Comparison of ENCODE assay signal across 8 cellular contexts in the genomic region with DNA sequence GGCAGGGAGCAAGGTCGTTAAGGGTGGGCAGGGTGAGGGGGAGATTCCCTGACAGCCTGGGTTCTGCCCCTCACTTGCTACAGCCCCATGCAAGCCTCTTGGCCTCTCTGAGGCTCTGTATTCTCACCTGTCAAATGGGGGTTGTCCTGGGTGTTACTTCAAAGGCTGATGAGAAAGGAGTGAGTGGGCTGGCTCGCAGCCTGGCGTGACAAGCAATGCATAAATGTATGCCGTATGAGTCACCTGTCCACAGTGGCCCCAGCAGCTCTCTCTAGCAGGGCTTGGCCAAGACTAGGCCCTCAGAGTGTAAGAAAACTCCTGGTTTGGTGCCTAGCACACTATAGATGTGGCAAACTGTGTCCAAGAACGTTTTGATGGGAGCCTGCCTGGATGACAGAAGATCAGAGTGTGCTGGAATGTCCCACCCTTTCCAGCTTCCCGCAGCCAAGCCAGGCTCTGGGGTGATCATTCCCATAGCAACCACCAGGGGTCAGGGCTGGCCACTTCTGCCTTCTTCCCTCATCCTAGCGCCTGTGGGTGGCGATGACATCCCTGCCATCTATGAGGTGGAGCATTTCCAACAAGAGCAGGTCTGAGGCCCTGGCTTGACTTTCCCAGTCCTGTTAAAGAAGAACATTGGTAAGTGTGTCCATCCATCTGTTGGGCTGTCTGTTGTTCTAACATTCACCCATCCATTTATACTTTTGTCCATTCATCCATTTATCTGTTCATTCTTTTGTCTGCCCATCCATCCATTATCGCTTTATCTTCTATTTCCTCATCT. TPM values are rescaled to one million over a fixed set of nuclear protein-coding genes. Genes with fewer than 3 reads are reported as not detected.
A peak's percentile ranks its signal among the peaks of the same experiment; 100 is the strongest.
DNase-seq lines count a peak whose midpoint lies in the region; ATAC-seq and TF ChIP-seq lines count a peak whose summit lies in the region.

No MANE protein-coding gene starts in this region.

- DNase-seq in Ammon's horn (ENCODE audit: low spot score) (peak; percentile 86), NCI-H226 (peak; percentile 81), coronary artery (ENCODE audit: low spot score) (no peak), right lobe of liver (peak; percentile 69 to 79 (median 78))
- peak; percentile 72 for DNase-seq in activated CD4-positive, CD25-positive, alpha-beta regulatory T cell treated with anti-CD3 and anti-CD28 coated beads, Interleukin-2, amount 50 U/mL, for 72 hours
- peak; percentile 39 for DNase-seq in stimulated activated CD8-positive, alpha-beta memory T cell treated with anti-CD3 and anti-CD28 coated beads, Interleukin-12 subunit alpha, Interleukin-12 subunit beta, amount 100 ng/mL, for 24 hours (ENCODE audit: extremely low read depth)

- H3K27me3 ChIP-seq in right lobe of liver, result no peaks in the 10 kb centered on the region

- H3K4me1 ChIP-seq in right lobe of liver, result no peaks in the 10 kb centered on the region

- H3K27ac ChIP-seq in coronary artery (peak overlapping the region in 1 of 2 donors; percentile 40), right lobe of liver (no peak overlapping the region)

- TF ChIP-seq CTCF in coronary artery (IDR thresholded peaks at IDR 0.05) (peak; percentile 52), right lobe of liver (IDR thresholded peaks at IDR 0.05) (peak; percentile 89 to 95 (median 90))

- no peaks in the 10 kb centered on the region for H3K36me3 ChIP-seq in right lobe of liver

- peak; percentile 64 for ATAC-seq in GM18867 (IDR thresholded peaks at IDR 0.05; ENCODE audit: unreplicated experiment)
- ATAC-seq in HG03095 (IDR thresholded peaks at IDR 0.05; ENCODE audit: unreplicated experiment), result peak; percentile 75
- peak; percentile 95 to 97 (median 96) for ATAC-seq in right lobe of liver

- no peak for TF ChIP-seq POLR2A in right lobe of liver (IDR thresholded peaks at IDR 0.05)

- H3K4me3 ChIP-seq in coronary artery, result no peak overlapping the region
- no peak overlapping the region for H3K4me3 ChIP-seq in right lobe of liver

- WGBS in right lobe of liver (ENCODE audit: insufficient coverage, low coverage, low lambda C conversion rate, missing lambda C conversion rate), result 6% methylated on average over 6 of the region's 9 CpGs

- H3K9me3 ChIP-seq in right lobe of liver, result no peaks in the 10 kb centered on the region

- intact Hi-C loops in right lobe of liver (cut with DNase I), result loop anchor here in 1 of 2 donors (5.0 kb wide), 1 partner anchor 56 kb away; no protein-coding TSS in a partner anchor

RNA-seq across cellular contexts. Expression of a gene that starts 37.2 kb away (rescaled TPM):
- 1 to 10 TPM; 1.8 to 4.2 (median 3.4) TPM for total RNA-seq in right lobe of liver

RNA-seq across cellular contexts. Expression of a gene that starts 48.8 kb away (rescaled TPM):
- under 1 TPM in 4 of 6 experiments, not detected in 2; 0.09 to 0.54 (median 0.18) TPM for total RNA-seq in right lobe of liver

RNA-seq across cellular contexts. Expression of a gene that starts 54.9 kb away (rescaled TPM):
- 1 to 10 TPM in 5 of 6 experiments, under 1 TPM in 1; 0.97 to 1.9 (median 1.2) TPM for total RNA-seq in right lobe of liver
